In the genomic region with DNA sequence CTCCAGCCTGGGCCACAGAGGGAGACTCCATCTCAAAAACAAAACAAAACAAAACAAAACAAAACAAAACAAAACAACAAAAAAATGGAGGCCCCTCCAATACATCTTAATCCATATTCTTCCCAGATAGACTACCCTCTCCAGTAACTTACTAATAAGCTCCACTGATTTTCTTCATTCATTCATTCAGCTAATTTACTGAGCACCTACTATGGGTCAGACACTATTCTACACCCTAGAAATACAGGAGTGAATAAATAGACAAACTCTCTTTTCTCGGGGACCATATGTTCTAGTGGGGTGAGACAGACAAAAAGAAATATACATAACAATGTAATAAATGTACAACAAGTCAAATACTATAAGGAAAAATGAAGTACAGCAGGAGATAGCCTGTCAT, we compare ENCODE assay signal across 1 cellular context.
TF ChIP-seq lines count a peak whose summit lies in the region.

No MANE protein-coding gene starts in this region.

TF ChIP-seq in IMR-90, 13 proteins besides CTCF, POLR2A, EP300 and RAD21:
- TF ChIP-seq RCOR1 (IDR thresholded peaks at IDR 0.05; ENCODE audit: insufficient replicate concordance, low read length) (no peak), CEBPB (IDR thresholded peaks at IDR 0.05; ENCODE audit: low read depth, low read length) (no peak)
- TF ChIP-seq, protein P1, sequence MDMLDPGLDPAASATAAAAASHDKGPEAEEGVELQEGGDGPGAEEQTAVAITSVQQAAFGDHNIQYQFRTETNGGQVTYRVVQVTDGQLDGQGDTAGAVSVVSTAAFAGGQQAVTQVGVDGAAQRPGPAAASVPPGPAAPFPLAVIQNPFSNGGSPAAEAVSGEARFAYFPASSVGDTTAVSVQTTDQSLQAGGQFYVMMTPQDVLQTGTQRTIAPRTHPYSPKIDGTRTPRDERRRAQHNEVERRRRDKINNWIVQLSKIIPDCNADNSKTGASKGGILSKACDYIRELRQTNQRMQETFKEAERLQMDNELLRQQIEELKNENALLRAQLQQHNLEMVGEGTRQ (IDR thresholded peaks at IDR 0.05; ENCODE audit: low read depth, low read length), result no peak
